In the genomic region with DNA sequence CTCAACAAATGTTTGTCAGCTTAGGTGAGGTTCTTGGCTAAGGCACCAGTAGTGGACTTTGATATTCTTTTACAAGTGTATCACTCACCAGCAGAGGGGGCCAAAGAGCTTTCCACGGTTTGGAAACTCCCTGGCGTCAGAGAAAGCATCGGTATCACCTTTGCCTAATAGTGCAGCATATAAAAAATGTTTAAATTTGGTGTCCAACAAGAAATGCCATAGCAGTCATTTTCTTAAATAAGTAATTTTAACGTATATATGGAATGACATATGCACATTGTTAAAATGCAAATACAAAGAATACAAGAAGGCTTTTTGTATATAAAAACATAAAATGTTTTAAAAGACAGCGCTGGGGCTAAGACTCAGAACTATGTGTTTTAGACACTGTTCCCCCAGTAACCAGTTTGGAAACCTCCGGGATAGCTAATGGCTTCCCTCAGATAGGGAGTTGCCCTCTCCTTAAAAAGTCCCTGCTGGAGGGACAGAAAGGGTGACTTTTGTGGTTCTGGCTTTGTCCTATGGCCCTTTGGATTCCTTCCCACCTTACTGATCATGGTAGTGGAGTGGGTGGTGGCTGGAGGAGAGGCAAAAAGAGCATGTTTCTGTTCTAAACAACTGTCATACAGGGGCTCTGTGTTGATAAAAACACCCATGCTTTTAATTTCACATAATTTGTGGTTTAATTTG, we compare ENCODE assay signal across 8 cellular contexts.
DNase-seq lines count a peak whose midpoint lies in the region; ATAC-seq and TF ChIP-seq lines count a peak whose summit lies in the region.

No MANE protein-coding gene starts in this region.

- peak; percentile 54 for ATAC-seq in GM21515 (IDR thresholded peaks at IDR 0.05; ENCODE audit: unreplicated experiment)
- ATAC-seq in RWPE2 (ENCODE audit: low read depth), result peak; percentile 76

- POLR2A ChIA-PET in Caco-2 (lab: Charles Lee), result no interaction called here

- no peaks in the 10 kb centered on the region for H3K36me3 ChIP-seq in Caco-2 (ENCODE audit: control insufficient read depth, insufficient read depth, low read length)
- no peaks in the 10 kb centered on the region for H3K36me3 ChIP-seq in RWPE2 (ENCODE audit: low read depth)
- no peaks in the 10 kb centered on the region for H3K36me3 ChIP-seq in suprapubic skin

- CTCF ChIA-PET in Caco-2 (lab: Charles Lee), result interaction anchor here (0.6 to 1.8 kb wide), 12 partner anchors 19 to 1165 kb away, joined by 3 to 23 read pairs (median 4); no protein-coding TSS in a partner anchor

- no peak overlapping the region for H3K27ac Mint-ChIP-seq in Caco-2 (ENCODE audit: unreplicated experiment)

- peak; percentile 74 to 79 for TF ChIP-seq CTCF in Caco-2 (IDR thresholded peaks at IDR 0.05; ENCODE audit: insufficient read depth in 1 of 2, low read depth in 1 of 2, low read length in 1 of 2, severe bottlenecking in 1 of 2, unreplicated experiment in 1 of 2)
- TF ChIP-seq CTCF in LNCAP (IDR thresholded peaks at IDR 0.05), result peak; percentile 71
- peak; percentile 97 for TF ChIP-seq CTCF in RWPE2 (IDR thresholded peaks at IDR 0.05; ENCODE audit: poor library complexity, severe bottlenecking)
- TF ChIP-seq CTCF in foreskin fibroblast (IDR thresholded peaks at IDR 0.05; ENCODE audit: low read depth, low read length), result peak; percentile 72
- TF ChIP-seq CTCF in suprapubic skin (IDR thresholded peaks at IDR 0.05), result peak; percentile 25 to 75

- H3K9me3 ChIP-seq in Caco-2 (no peaks in the 10 kb centered on the region), RWPE2 (ENCODE audit: severe bottlenecking) (no peaks in the 10 kb centered on the region), suprapubic skin (no peaks in the 10 kb centered on the region)

- TF ChIP-seq POLR2A in suprapubic skin (IDR thresholded peaks at IDR 0.05), result no peak

- TF ChIP-seq EP300 in suprapubic skin (IDR thresholded peaks at IDR 0.05), result no peak

- H3K27me3 ChIP-seq in Caco-2 (replicated peaks; ENCODE audit: control insufficient read depth, insufficient read depth, low read length) (no peaks in the 10 kb centered on the region), RWPE2 (ENCODE audit: insufficient read depth, poor library complexity, severe bottlenecking) (no peaks in the 10 kb centered on the region), suprapubic skin (no peaks in the 10 kb centered on the region)

- no TSS peak for BruUV-seq in Caco-2 (replicated peaks; lab: Mats Ljungman, UMichigan)

- intact Hi-C loops in Caco-2 (cut with micrococcal nuclease; ENCODE audit: unreplicated experiment), result loop anchor here (1.0 to 5.0 kb wide), 7 partner anchors 40 to 1164 kb away; no protein-coding TSS in a partner anchor

- H3K27ac ChIP-seq in RWPE2 (ENCODE audit: poor library complexity, severe bottlenecking), result no peak overlapping the region
- H3K27ac ChIP-seq in suprapubic skin, result no peak overlapping the region

- H3K4me3 ChIP-seq in Caco-2 (ENCODE audit: low read depth, low read length), result no peak overlapping the region
- no peak overlapping the region for H3K4me3 ChIP-seq in RWPE2 (ENCODE audit: severe bottlenecking)
- H3K4me3 ChIP-seq in foreskin fibroblast (ENCODE audit: low read depth in 1 of 2, low read length in 2 of 2), result no peak overlapping the region
- H3K4me3 ChIP-seq in suprapubic skin, result no peak overlapping the region

- peak overlapping the region; percentile 53 for H3K4me3 Mint-ChIP-seq in Caco-2 (ENCODE audit: unreplicated experiment)

- no peaks in the 10 kb centered on the region for H3K9me3 Mint-ChIP-seq in Caco-2 (ENCODE audit: unreplicated experiment)

- no peaks in the 10 kb centered on the region for H3K36me3 Mint-ChIP-seq in Caco-2 (ENCODE audit: insufficient read depth, unreplicated experiment)

- DNase-seq in Caco-2 (peak; percentile 84 to 89), RWPE2 (ENCODE audit: low spot score) (peak; percentile 79), foreskin fibroblast (peak; percentile 64 to 91), nucleus accumbens (lab: John Stamatoyannopoulos, UW) (peak in 53 of 56 donors; percentile 2 to 93 (median 53)), suprapubic skin (ENCODE audit: low spot score in 2 of 2) (peak; percentile 83 to 92)
- peak; percentile 65 for DNase-seq in activated T-helper 9 cell treated with anti-CD3 and anti-CD28 coated beads, Interleukin-2, amount 50 U/mL, for 16 hours (ENCODE audit: low read depth)

- whole genome bisulfite sequencing in suprapubic skin, result 20% methylated on average over 6 of the region's 6 CpGs

- no peaks in the 10 kb centered on the region for H3K27me3 Mint-ChIP-seq in Caco-2 (ENCODE audit: insufficient read depth, unreplicated experiment)

- H3K4me1 ChIP-seq in Caco-2 (peaks cover 10% of the 10 kb centered on the region), RWPE2 (ENCODE audit: insufficient read depth, poor library complexity, severe bottlenecking) (peaks cover 9% of the 10 kb centered on the region), suprapubic skin (peaks cover 4% of the 10 kb centered on the region)

- H3K4me1 Mint-ChIP-seq in Caco-2 (ENCODE audit: low read depth, unreplicated experiment), result peaks cover 10% of the 10 kb centered on the region
